ENCODE assay signal across 9 cellular contexts in genomic region chr11:46710821-46711269, GRCh38. TPM values are rescaled to one million over a fixed set of nuclear protein-coding genes. Genes with fewer than 3 reads are reported as not detected.
DNase-seq lines count a peak whose midpoint lies in the region; ATAC-seq and TF ChIP-seq lines count a peak whose summit lies in the region.
"Had no signal": no experiment of that assay in that cellular context is flagged by ENCODE, and none has a peak within 500 bp of the region (broad histone marks: within the 10 kb centered on the region; RNA-seq: fewer than 3 reads in every experiment).

No MANE protein-coding gene starts in this region.

- H2AFZ ChIP-seq in mesenchymal stem cell (ENCODE audit: low read depth, low read length) = no peak overlapping the region

- H3K4me1 ChIP-seq in mesenchymal stem cell (ENCODE audit: control insufficient read depth, insufficient read depth, low read depth, low read length) = peaks cover 11% of the 10 kb centered on the region
- no peaks in the 10 kb centered on the region for H3K4me1 ChIP-seq in transverse colon

- no peak overlapping the region for H2BK15ac ChIP-seq in mesenchymal stem cell (ENCODE audit: low read depth, poor library complexity, severe bottlenecking)

- peak overlapping the region in 1 of 2 experiments; percentile 64 for H2BK12ac ChIP-seq in mesenchymal stem cell (ENCODE audit: low read length in 2 of 2)

- no peak overlapping the region for H3K14ac ChIP-seq in mesenchymal stem cell (ENCODE audit: low read length in 2 of 2)

- peaks cover 19 to 29% of the 10 kb centered on the region in 2 experiments for H3K36me3 ChIP-seq in mesenchymal stem cell (ENCODE audit: control insufficient read depth in 1 of 2, insufficient read depth in 2 of 2, low read depth in 1 of 2, low read length in 2 of 2)
- peaks cover 0 to 9% (median 4%) of the 10 kb centered on the region in 4 donors for H3K36me3 ChIP-seq in transverse colon

- peak overlapping the region in 1 of 2 experiments; percentile 74 for H3K18ac ChIP-seq in mesenchymal stem cell (ENCODE audit: low read depth in 1 of 2, low read length in 2 of 2)

- intact Hi-C loops in transverse colon (cut with DNase I; ENCODE audit: low total_unique reads) = no loop called here

- H3K23ac ChIP-seq in mesenchymal stem cell (ENCODE audit: low read length in 2 of 2) = no peak overlapping the region

- H3K27me3 ChIP-seq in mesenchymal stem cell (ENCODE audit: control insufficient read depth in 1 of 2, insufficient read depth in 1 of 2, low read length in 2 of 2) (no peaks in the 10 kb centered on the region), transverse colon (no peaks in the 10 kb centered on the region)

- TF ChIP-seq CTCF in transverse colon (IDR thresholded peaks at IDR 0.05) = no peak

- no peak for TF ChIP-seq EP300 in transverse colon (IDR thresholded peaks at IDR 0.05; ENCODE audit: low read depth)

- H2BK120ac ChIP-seq in mesenchymal stem cell (ENCODE audit: low read depth, low read length) = no peak overlapping the region

- peaks cover 10% of the 10 kb centered on the region for H3K79me1 ChIP-seq in mesenchymal stem cell (replicated peaks; ENCODE audit: low read length, poor library complexity, severe bottlenecking)

- H2BK5ac ChIP-seq in mesenchymal stem cell (ENCODE audit: low read depth, low read length, poor library complexity, severe bottlenecking) = no peak overlapping the region

- no peak overlapping the region for H3K4me2 ChIP-seq in mesenchymal stem cell (ENCODE audit: low read length, poor library complexity, severe bottlenecking)

- peak overlapping the region; percentile 28 for H4K8ac ChIP-seq in mesenchymal stem cell (ENCODE audit: low read length)

- H3K4me3 ChIP-seq in mesenchymal stem cell (ENCODE audit: insufficient read depth in 1 of 2, low read depth in 1 of 2, low read length in 2 of 2) (no peak overlapping the region), transverse colon (no peak overlapping the region)

- ATAC-seq in GM18858 (IDR thresholded peaks at IDR 0.05; ENCODE audit: unreplicated experiment) = no peak
- ATAC-seq in GM19023 (IDR thresholded peaks at IDR 0.05; ENCODE audit: unreplicated experiment) = no peak
- ATAC-seq in GM19351 (IDR thresholded peaks at IDR 0.05; ENCODE audit: unreplicated experiment) = no peak

- H3K9me3 ChIP-seq in mesenchymal stem cell (ENCODE audit: control insufficient read depth, low read length) (no peaks in the 10 kb centered on the region), transverse colon (no peaks in the 10 kb centered on the region)

- DNase-seq in NCI-H226 = peak; percentile 49
- peak; percentile 60 for DNase-seq in epidermal melanocyte (ENCODE audit: insufficient read length, low spot score)
- DNase-seq in mesenchymal stem cell = peak; percentile 83
- DNase-seq in transverse colon = peak; percentile 17
- DNase-seq: activated T-cell treated with anti-CD3 and anti-CD28 coated beads, Interleukin-2, amount 50 U/mL, for 48 hours; RPMI8226 had no signal

- H3K9ac ChIP-seq in mesenchymal stem cell (ENCODE audit: low read length) = peak overlapping the region; percentile 80

- WGBS in mesenchymal stem cell = 91% methylated on average over 10 of the region's 10 CpGs
- WGBS in transverse colon (ENCODE audit: low coverage in 1 of 2), 2 donors = 36 to 64% methylated on average over 2 to 10 of the region's 10 CpGs

- no peak overlapping the region for H3K4ac ChIP-seq in mesenchymal stem cell (ENCODE audit: low read depth in 1 of 2, low read length in 2 of 2)

- peak overlapping the region; percentile 81 for H2AK5ac ChIP-seq in mesenchymal stem cell (ENCODE audit: low read length, severe bottlenecking)

- in situ Hi-C loops in transverse colon (cut with MboI; ENCODE audit: low pct_ligation_motif_present in 1 of 4, low pct_unique_long_range_greater_than_20kb in 1 of 4, low sequenced_read_pairs in 3 of 4) = no loop called here

- TF ChIP-seq POLR2A in transverse colon (IDR thresholded peaks at IDR 0.05) = no peak

- H3K27ac ChIP-seq in mesenchymal stem cell (ENCODE audit: low read length, poor library complexity, severe bottlenecking) = no peak overlapping the region
- peak overlapping the region; percentile 57 to 75 (median 68) for H3K27ac ChIP-seq in transverse colon

- H4K91ac ChIP-seq in mesenchymal stem cell (ENCODE audit: low read length) = peak overlapping the region; percentile 74

RNA-seq across cellular contexts. Expression of gene F2, which starts 8.2 kb away (rescaled TPM):
- polyA plus RNA-seq in mesenchymal stem cell (2013, experiment 1 of 2) = not detected
- not detected for polyA plus RNA-seq in mesenchymal stem cell (2013, experiment 2 of 2)
- under 1 TPM in 2 of 4 donors, not detected in 2; 0.41 to 0.48 TPM for total RNA-seq in transverse colon

RNA-seq across cellular contexts. Expression of gene ZNF408, which starts 10.0 kb away (rescaled TPM):
- polyA plus RNA-seq in mesenchymal stem cell (2013, experiment 1 of 2) = 5.9 TPM
- polyA plus RNA-seq in mesenchymal stem cell (2013, experiment 2 of 2) = 5.5 TPM
- 10 to 100 TPM in 2 of 4 donors, 1 to 10 TPM in 2; 6.0 to 19.3 (median 10.0) TPM for total RNA-seq in transverse colon

RNA-seq across cellular contexts. Expression of gene ARHGAP1, which starts 10.4 kb away (rescaled TPM):
- 92.7 TPM for polyA plus RNA-seq in mesenchymal stem cell (2013, experiment 1 of 2)
- 87.5 TPM for polyA plus RNA-seq in mesenchymal stem cell (2013, experiment 2 of 2)
- 10 to 100 TPM; 48.6 to 69.5 (median 50.9) TPM for total RNA-seq in transverse colon

Comparison
In these comparisons a context has a peak if more than half of its experiments do, and no peak if none do; other contexts are left out.
1. DNase-seq: peak in every context shown above with its lines; median percentile 83 in mesenchymal stem cell; 60 in epidermal melanocyte; 49 in NCI-H226; 17 in transverse colon.